Comparison of ENCODE assay signal across 8 cellular contexts in genomic region chr11:19345519-19345847, GRCh38.
DNase-seq lines count a peak whose midpoint lies in the region; ATAC-seq and TF ChIP-seq lines count a peak whose summit lies in the region.

No MANE protein-coding gene starts in this region.

- WGBS in esophagus squamous epithelium, 2 donors: 0% methylated on average over 4 of the region's 30 CpGs; no CpG with 5 or more reads in 1 of the 2 donors

- H3K4me2 ChIP-seq in KMS-11 (peak overlapping the region; percentile 98), osteoblast (ENCODE audit: insufficient read depth, low read length) (peak overlapping the region; percentile 94)

- H3K9me3 ChIP-seq in esophagus squamous epithelium (no peaks in the 10 kb centered on the region), osteoblast (ENCODE audit: low read depth, low read length) (no peaks in the 10 kb centered on the region)

- ATAC-seq in HG02840 (IDR thresholded peaks at IDR 0.05; ENCODE audit: low FRiP score, unreplicated experiment): no peak

- peak; percentile 2 for DNase-seq in activated CD4-positive, alpha-beta T cell treated with anti-CD3 and anti-CD28 coated beads for 48 hours
- no peak for DNase-seq in activated CD4-positive, alpha-beta T cell treated with anti-CD3 and anti-CD28 coated beads for 4 hours
- DNase-seq in esophagus squamous epithelium (lab: John Stamatoyannopoulos, UW) (no peak), osteoblast (ENCODE audit: insufficient read length, low spot score, missing footprints) (peak; percentile 87), pons (ENCODE audit: low spot score) (no peak), DMS79 treated with DMSO at 0.1 percent for 48 hours (lab: John Stamatoyannopoulos, UW) (no peak)

- H3K27ac ChIP-seq in KMS-11 (peak overlapping the region; percentile 28; the same call in 1 of the 2 replicates), esophagus squamous epithelium (peak overlapping the region in 1 of 4 donors; percentile 6), osteoblast (ENCODE audit: low read depth, low read length) (no peak overlapping the region)

- H4K20me1 ChIP-seq in KMS-11 (ENCODE audit: insufficient read depth): no peaks in the 10 kb centered on the region
- H4K20me1 ChIP-seq in osteoblast (ENCODE audit: insufficient read depth, low read length): no peaks in the 10 kb centered on the region

- intact Hi-C loops in esophagus squamous epithelium (cut with DNase I): no loop called here

- H2AFZ ChIP-seq in KMS-11 (ENCODE audit: low read depth) (peak overlapping the region; percentile 91), osteoblast (ENCODE audit: low read length) (peak overlapping the region; percentile 90)

- no peak for TF ChIP-seq CTCF in KMS-11 (conservative IDR thresholded peaks at IDR 0.05; ENCODE audit: low read depth, low read length)
- no peak for TF ChIP-seq CTCF in esophagus squamous epithelium (IDR thresholded peaks at IDR 0.05)
- no peak for TF ChIP-seq CTCF in osteoblast (IDR thresholded peaks at IDR 0.05; ENCODE audit: extremely low read depth, low read depth, low read length)

- no peaks in the 10 kb centered on the region for H3K27me3 ChIP-seq in KMS-11 (ENCODE audit: insufficient read depth, low read depth)
- H3K27me3 ChIP-seq in esophagus squamous epithelium: peaks cover 19 to 95% (median 23%) of the 10 kb centered on the region in 4 donors
- peaks cover 57% of the 10 kb centered on the region for H3K27me3 ChIP-seq in osteoblast (ENCODE audit: insufficient read depth, low read length)

- TF ChIP-seq POLR2A in esophagus squamous epithelium (IDR thresholded peaks at IDR 0.05): no peak

- H3K9ac ChIP-seq in KMS-11: peak overlapping the region; percentile 43; the same call in 1 of the 2 replicates

- peaks cover 44% of the 10 kb centered on the region for H3K4me1 ChIP-seq in KMS-11 (ENCODE audit: low read depth, poor library complexity, severe bottlenecking)
- peaks cover 12 to 22% (median 14%) of the 10 kb centered on the region in 3 donors for H3K4me1 ChIP-seq in esophagus squamous epithelium
- H3K4me1 ChIP-seq in osteoblast (ENCODE audit: insufficient read depth, low read length): peaks cover 12% of the 10 kb centered on the region

- H3K4me3 ChIP-seq in KMS-11 (IDR thresholded peaks at IDR 0.05; ENCODE audit: insufficient read depth, low read depth, low read length): no peak overlapping the region
- H3K4me3 ChIP-seq in esophagus squamous epithelium: peak overlapping the region; percentile 2 to 62 (median 37)
- peak overlapping the region; percentile 79 for H3K4me3 ChIP-seq in osteoblast (ENCODE audit: insufficient read depth, low read length)

- H3K79me2 ChIP-seq in KMS-11 (ENCODE audit: insufficient read depth, low read depth): peaks cover 16% of the 10 kb centered on the region; the same call in 1 of the 2 replicates
- H3K79me2 ChIP-seq in osteoblast (ENCODE audit: insufficient read depth, low read length): no peaks in the 10 kb centered on the region

- no peaks in the 10 kb centered on the region for H3K36me3 ChIP-seq in KMS-11 (ENCODE audit: insufficient read depth)
- H3K36me3 ChIP-seq in esophagus squamous epithelium: no peaks in the 10 kb centered on the region
- no peaks in the 10 kb centered on the region for H3K36me3 ChIP-seq in osteoblast (ENCODE audit: insufficient read depth, low read length)

Comparison
In these comparisons a context has a peak if more than half of its experiments do, and no peak if none do; other contexts are left out.
1. DNase-seq: peak in activated CD4-positive, alpha-beta T cell treated with anti-CD3 and anti-CD28 coated beads for 48 hours (single experiment) and osteoblast (single experiment); none in activated CD4-positive, alpha-beta T cell treated with anti-CD3 and anti-CD28 coated beads for 4 hours (0 of 2), esophagus squamous epithelium (single experiment), pons (single experiment) and DMS79 treated with DMSO at 0.1 percent for 48 hours (single experiment).